15 cellular contexts compared by ENCODE assay signal in the genomic region with DNA sequence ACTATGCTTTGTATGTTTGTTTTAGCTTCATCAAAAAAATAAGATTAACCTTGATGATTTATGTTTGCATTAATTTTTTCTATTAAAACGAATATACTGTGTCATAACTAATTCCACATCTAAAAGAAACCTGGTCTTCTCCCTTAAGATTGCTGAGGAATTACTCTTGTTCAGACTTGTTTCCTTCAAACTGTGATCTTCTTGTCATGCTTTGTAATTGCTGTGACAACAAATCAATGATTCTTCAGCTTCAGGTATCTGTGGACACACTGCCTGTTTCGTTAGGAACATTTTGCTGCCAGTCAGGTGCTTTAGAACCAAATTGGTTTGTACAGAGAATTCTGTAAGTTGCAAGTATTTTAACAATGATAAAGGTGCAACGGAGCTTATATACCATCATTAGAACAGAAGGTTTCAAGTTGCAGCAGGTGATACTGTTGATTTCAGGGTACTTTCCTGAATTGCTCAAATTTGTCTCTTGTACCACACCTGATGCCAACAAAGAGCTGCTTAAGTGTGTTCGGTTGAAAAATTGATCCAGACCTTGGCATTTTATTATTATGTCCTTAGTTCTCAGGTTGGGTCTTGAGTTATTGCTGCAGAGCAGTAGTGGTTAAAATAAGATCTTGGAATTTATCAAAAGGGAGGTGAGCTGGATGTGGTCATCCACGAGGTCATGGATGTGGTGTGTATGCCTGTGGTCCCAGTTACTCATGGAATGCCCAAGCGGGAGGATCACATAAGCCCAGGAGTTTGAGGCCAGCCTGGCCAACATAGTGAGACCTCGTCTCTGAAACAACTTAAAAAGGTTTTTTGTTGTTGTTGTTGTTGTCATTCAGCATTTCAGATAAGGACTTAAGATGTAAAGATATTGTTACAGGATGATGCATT. TPM values are rescaled to one million over a fixed set of nuclear protein-coding genes. Genes with fewer than 3 reads are reported as not detected.
DNase-seq lines count a peak whose midpoint lies in the region; ATAC-seq and TF ChIP-seq lines count a peak whose summit lies in the region.
"Had no signal": no experiment of that assay in that cellular context is flagged by ENCODE, and none has a peak within 500 bp of the region (broad histone marks: within the 10 kb centered on the region; RNA-seq: fewer than 3 reads in every experiment).

No MANE protein-coding gene starts in this region.

- intact Hi-C loops in PC-9 (cut with micrococcal nuclease; ENCODE audit: unreplicated experiment) (no loop called here), esophagus squamous epithelium (cut with DNase I) (no loop called here)

- no peak for TF ChIP-seq EP300 in suprapubic skin (IDR thresholded peaks at IDR 0.05)

- no peak overlapping the region for H2AFZ ChIP-seq in PC-9

- CTCF ChIA-PET in PC-9 (lab: Charles Lee), result no interaction called here

- no peaks in the 10 kb centered on the region; the same call in 1 of the 2 replicates for H3K79me2 ChIP-seq in PC-9 (ENCODE audit: low read depth)

- DNase-seq in activated CD8-positive, alpha-beta memory T cell treated with anti-CD3 and anti-CD28 coated beads for 24 hours, result peak; percentile 37
- DNase-seq in activated CD8-positive, alpha-beta memory T cell treated with anti-CD3 and anti-CD28 coated beads, Interleukin-2, amount 50 U/mL, for 4 hours, result no peak
- no peak for DNase-seq in PC-9
- no peak for DNase-seq in esophagus squamous epithelium (lab: John Stamatoyannopoulos, UW)
- no peak for DNase-seq in suprapubic skin (ENCODE audit: low spot score in 2 of 2)
- no peak for DNase-seq in stimulated activated CD4-positive, alpha-beta T cell treated with anti-CD3 and anti-CD28 coated beads, Interleukin-4, amount 100 ng/mL, for 4 hours
- DNase-seq: activated CD4-positive, alpha-beta T cell treated with anti-CD3 and anti-CD28 coated beads for 1 hour; activated effector memory CD4-positive, alpha-beta T cell treated with anti-CD3 and anti-CD28 coated beads, Interleukin-2, amount 50 U/mL, for 16 hours; hippocampal formation; occipital lobe; trophoblast cell had no signal

- H3K27ac ChIP-seq in PC-9 (peak overlapping the region; percentile 98; the same call in 1 of the 2 replicates), esophagus squamous epithelium (peak overlapping the region in 3 of 4 donors; percentile 45 to 73 (median 66)), suprapubic skin (peak overlapping the region; percentile 23)
- H3K27ac ChIP-seq: KMS-11 had no signal

- 39 to 54% methylated on average over 7 of the region's 7 CpGs for WGBS in esophagus squamous epithelium, 2 donors
- 50% methylated on average over 7 of the region's 7 CpGs for WGBS in suprapubic skin

- TF ChIP-seq POLR2A in esophagus squamous epithelium (IDR thresholded peaks at IDR 0.05), result no peak
- TF ChIP-seq POLR2A in suprapubic skin (IDR thresholded peaks at IDR 0.05), result no peak

- H3F3A ChIP-seq in PC-9 (ENCODE audit: insufficient read depth, low read depth), result peaks cover 37% of the 10 kb centered on the region

- POLR2A ChIA-PET in PC-9 (lab: Charles Lee; ENCODE audit: unreplicated experiment), result interaction anchor here (0.6 kb wide), 1 partner anchor 17 kb away, joined by 5 read pairs; no protein-coding TSS in a partner anchor

- BruUV-seq in PC-9 (replicated peaks; lab: Mats Ljungman, UMichigan), result no TSS peak

- peaks cover 57% of the 10 kb centered on the region for H3K4me1 ChIP-seq in PC-9 (replicated peaks; ENCODE audit: insufficient read depth)
- H3K4me1 ChIP-seq in esophagus squamous epithelium, result peaks cover 9 to 71% (median 15%) of the 10 kb centered on the region in 3 donors
- H3K4me1 ChIP-seq in suprapubic skin, result peaks cover 18% of the 10 kb centered on the region

- H3K4me2 ChIP-seq in PC-9, result 0 out of 2 replicates have a peak overlapping the region, but pooled peaks have one; percentile 8
- H3K4me2 ChIP-seq: KMS-11 had no signal

- no peaks in the 10 kb centered on the region for H3K27me3 ChIP-seq in PC-9 (ENCODE audit: insufficient read depth, low read depth)
- no peaks in the 10 kb centered on the region for H3K27me3 ChIP-seq in esophagus squamous epithelium
- H3K27me3 ChIP-seq in suprapubic skin, result no peaks in the 10 kb centered on the region

- ATAC-seq in GM21825 (IDR thresholded peaks at IDR 0.05; ENCODE audit: unreplicated experiment) (no peak), HG03045 (IDR thresholded peaks at IDR 0.05; ENCODE audit: unreplicated experiment) (no peak)

- H3K4me3 ChIP-seq in PC-9, result no peak overlapping the region
- H3K4me3 ChIP-seq in esophagus squamous epithelium, result no peak overlapping the region
- H3K4me3 ChIP-seq in suprapubic skin, result no peak overlapping the region
- H3K4me3 ChIP-seq: lung had no signal

- H4K20me1 ChIP-seq in PC-9 (ENCODE audit: insufficient read depth), result no peaks in the 10 kb centered on the region

- no peak for TF ChIP-seq CTCF in PC-9 (conservative IDR thresholded peaks at IDR 0.05)
- no peak for TF ChIP-seq CTCF in esophagus squamous epithelium (IDR thresholded peaks at IDR 0.05)
- no peak for TF ChIP-seq CTCF in suprapubic skin (IDR thresholded peaks at IDR 0.05)

- no peaks in the 10 kb centered on the region for H3K9me3 ChIP-seq in PC-9 (ENCODE audit: insufficient read depth, low read depth)
- no peaks in the 10 kb centered on the region for H3K9me3 ChIP-seq in esophagus squamous epithelium
- H3K9me3 ChIP-seq in suprapubic skin, result no peaks in the 10 kb centered on the region

- H3K36me3 ChIP-seq in PC-9 (ENCODE audit: low read depth) (no peaks in the 10 kb centered on the region), esophagus squamous epithelium (peaks cover 0 to 4% (median 0%) of the 10 kb centered on the region in 3 donors), suprapubic skin (no peaks in the 10 kb centered on the region)

- no peaks in the 10 kb centered on the region for H3K9me2 ChIP-seq in PC-9 (ENCODE audit: insufficient read depth)

RNA-seq across cellular contexts. Expression of a gene that starts 19.5 kb away (rescaled TPM):
- total RNA-seq in PC-9 (2021) (7.8 and 8.3 TPM in 2 replicates), esophagus squamous epithelium (1 to 10 TPM; 1.6 to 8.0 (median 3.0) TPM), suprapubic skin (1 to 10 TPM; 2.8 to 5.1 (median 3.4) TPM)

RNA-seq across cellular contexts. Expression of a gene that starts 24.8 kb away (rescaled TPM):
- total RNA-seq in PC-9 (2021), result 99.6 and 105 TPM in 2 replicates
- total RNA-seq in esophagus squamous epithelium, result 100 to 1,000 TPM in 1 of 4 donors, 10 to 100 TPM in 3; 78.7 to 107 (median 87.4) TPM
- 10 to 100 TPM; 27.5 to 63.8 (median 49.4) TPM for total RNA-seq in suprapubic skin

Comparison
In these comparisons a context has a peak if more than half of its experiments do, and no peak if none do; other contexts are left out.
1. H3K27ac ChIP-seq: peak in every context shown above with its lines; median percentile 98 in PC-9; 66 in esophagus squamous epithelium; 23 in suprapubic skin.